Comparison of ENCODE assay signal across 21 cellular contexts in genomic region chr1:232538943-232539302, GRCh38.
DNase-seq lines count a peak whose midpoint lies in the region; ATAC-seq and TF ChIP-seq lines count a peak whose summit lies in the region.
"Had no signal": no experiment of that assay in that cellular context is flagged by ENCODE, and none has a peak within 500 bp of the region (broad histone marks: within the 10 kb centered on the region; RNA-seq: fewer than 3 reads in every experiment).

No MANE protein-coding gene starts in this region.

- no peaks in the 10 kb centered on the region for H3K36me3 Mint-ChIP-seq in WTC11
- H3K36me3 Mint-ChIP-seq in activated CD8-positive, alpha-beta T cell treated with anti-CD3 and anti-CD28 coated beads, Interleukin-2, amount 10 ng/mL, durations not matched to agents 7 days and 5 days (ENCODE audit: low read depth), result no peaks in the 10 kb centered on the region
- H3K36me3 Mint-ChIP-seq: activated CD4-positive, alpha-beta memory T cell treated with anti-CD3 and anti-CD28 coated beads for 36 hours; CD4-positive, alpha-beta memory T cell had no signal

- no peak overlapping the region for H3K9ac ChIP-seq in mesenchymal stem cell (ENCODE audit: low read length)
- H3K9ac ChIP-seq in smooth muscle cell (ENCODE audit: low read depth), result peak overlapping the region; percentile 19
- H3K9ac ChIP-seq: SK-N-SH had no signal

- no peaks in the 10 kb centered on the region for H3K27me3 ChIP-seq in mesenchymal stem cell (ENCODE audit: control insufficient read depth in 1 of 2, insufficient read depth in 1 of 2, low read length in 2 of 2)
- H3K27me3 ChIP-seq in smooth muscle cell (ENCODE audit: low read depth), result no peaks in the 10 kb centered on the region
- H3K27me3 ChIP-seq: sigmoid colon had no signal

- peaks cover 18% of the 10 kb centered on the region for H3K79me1 ChIP-seq in mesenchymal stem cell (replicated peaks; ENCODE audit: low read length, poor library complexity, severe bottlenecking)

- DNase-seq in NCI-H510A treated with DMSO at 0.1 percent for 48 hours (lab: John Stamatoyannopoulos, UW) (peak; percentile 24), NCI-H510A (lab: John Stamatoyannopoulos, UW) (no peak), WTC11 (ENCODE audit: low spot score) (no peak), mesenchymal stem cell (no peak), smooth muscle cell (lab: John Stamatoyannopoulos, UW; ENCODE audit: unreplicated experiment) (no peak), GM13977 (ENCODE audit: low spot score) (no peak), mucosa of gallbladder (ENCODE audit: low spot score) (no peak)
- no peak for DNase-seq in activated CD8-positive, alpha-beta T cell treated with anti-CD3 and anti-CD28 coated beads, Interleukin-2, amount 10 ng/mL, durations not matched to agents 7 days and 5 days
- DNase-seq: activated CD4-positive, CD25-positive, alpha-beta regulatory T cell treated with anti-CD3 and anti-CD28 coated beads, Interleukin-2, amount 50 U/mL, for 72 hours; activated naive CD8-positive, alpha-beta T cell treated with anti-CD3 and anti-CD28 coated beads for 36 hours; aorta; CD4-positive, alpha-beta memory T cell; NCI-H774; sigmoid colon; SK-N-SH had no signal

- peaks cover 23% of the 10 kb centered on the region for H4K20me1 ChIP-seq in smooth muscle cell (ENCODE audit: low read depth)

- no peak overlapping the region for H2BK120ac ChIP-seq in mesenchymal stem cell (ENCODE audit: low read depth, low read length)

- H3K4me1 ChIP-seq in mesenchymal stem cell (ENCODE audit: control insufficient read depth, insufficient read depth, low read depth, low read length) (peaks cover 24% of the 10 kb centered on the region), smooth muscle cell (ENCODE audit: low read depth) (no peaks in the 10 kb centered on the region)

- H3K4me3 ChIP-seq in mesenchymal stem cell (ENCODE audit: insufficient read depth in 1 of 2, low read depth in 1 of 2, low read length in 2 of 2) (no peak overlapping the region), smooth muscle cell (no peak overlapping the region)
- H3K4me3 ChIP-seq: sigmoid colon, thoracic aorta had no signal

- peaks cover 97% of the 10 kb centered on the region for H3K79me2 ChIP-seq in smooth muscle cell (ENCODE audit: low read depth)

- H3K36me3 ChIP-seq in mesenchymal stem cell (ENCODE audit: control insufficient read depth in 1 of 2, insufficient read depth in 2 of 2, low read depth in 1 of 2, low read length in 2 of 2) (peaks cover 0 to 4% of the 10 kb centered on the region in 2 experiments), smooth muscle cell (ENCODE audit: low read depth) (no peaks in the 10 kb centered on the region)
- H3K36me3 ChIP-seq: sigmoid colon, thoracic aorta had no signal

- no peak overlapping the region for H3K23ac ChIP-seq in mesenchymal stem cell (ENCODE audit: low read length in 2 of 2)

- no peak overlapping the region for H2AFZ ChIP-seq in mesenchymal stem cell (ENCODE audit: low read depth, low read length)
- no peak overlapping the region for H2AFZ ChIP-seq in smooth muscle cell (ENCODE audit: low read depth)

- H3K14ac ChIP-seq in mesenchymal stem cell (ENCODE audit: low read length in 2 of 2), result no peak overlapping the region

- no peak overlapping the region for H2BK5ac ChIP-seq in mesenchymal stem cell (ENCODE audit: low read depth, low read length, poor library complexity, severe bottlenecking)

- no peak for TF ChIP-seq CTCF in WTC11 (IDR thresholded peaks at IDR 0.05)
- TF ChIP-seq CTCF in smooth muscle cell (IDR thresholded peaks at IDR 0.05; ENCODE audit: borderline replicate concordance, insufficient read depth, poor library complexity, severe bottlenecking), result no peak
- TF ChIP-seq CTCF in GM13977 (IDR thresholded peaks at IDR 0.05; ENCODE audit: extremely low read depth, insufficient read depth, missing control alignments), result no peak

- H3K4me3 Mint-ChIP-seq in WTC11, result no peak overlapping the region
- no peak overlapping the region for H3K4me3 Mint-ChIP-seq in activated CD8-positive, alpha-beta T cell treated with anti-CD3 and anti-CD28 coated beads, Interleukin-2, amount 10 ng/mL, durations not matched to agents 7 days and 5 days
- H3K4me3 Mint-ChIP-seq: activated CD4-positive, alpha-beta memory T cell treated with anti-CD3 and anti-CD28 coated beads for 36 hours; activated naive CD8-positive, alpha-beta T cell treated with anti-CD3 and anti-CD28 coated beads for 36 hours; CD4-positive, alpha-beta memory T cell; central memory CD8-positive, alpha-beta T cell; T-helper 1 cell treated with Interleukin-12 subunit alpha and Interleukin-12 subunit beta and Interleukin-4 antibody, amounts not matched to agents 30 μg/mL and 1 μg/mL, for 36 hours had no signal

- H2BK15ac ChIP-seq in mesenchymal stem cell (ENCODE audit: low read depth, poor library complexity, severe bottlenecking), result no peak overlapping the region

- no peaks in the 10 kb centered on the region; the same call in 1 of the 2 replicates for H3K27me3 Mint-ChIP-seq in WTC11 (ENCODE audit: low read depth)
- H3K27me3 Mint-ChIP-seq in activated CD8-positive, alpha-beta T cell treated with anti-CD3 and anti-CD28 coated beads, Interleukin-2, amount 10 ng/mL, durations not matched to agents 7 days and 5 days (ENCODE audit: low read depth), result peaks cover 3% of the 10 kb centered on the region
- H3K27me3 Mint-ChIP-seq: activated CD4-positive, alpha-beta memory T cell treated with anti-CD3 and anti-CD28 coated beads for 36 hours; activated naive CD8-positive, alpha-beta T cell treated with anti-CD3 and anti-CD28 coated beads for 36 hours; CD4-positive, alpha-beta memory T cell; central memory CD8-positive, alpha-beta T cell; progenitor cell of endocrine pancreas had no signal

- WGBS in mesenchymal stem cell, result 80% methylated on average over 5 of the region's 5 CpGs
- 62% methylated on average over 5 of the region's 5 CpGs for WGBS in smooth muscle cell (ENCODE audit: low lambda C conversion rate)

- H3K18ac ChIP-seq in mesenchymal stem cell (ENCODE audit: low read depth in 1 of 2, low read length in 2 of 2), result peak overlapping the region; percentile 3 to 38

- no peak overlapping the region for H2BK12ac ChIP-seq in mesenchymal stem cell (ENCODE audit: low read length in 2 of 2)

- H4K91ac ChIP-seq in mesenchymal stem cell (ENCODE audit: low read length), result no peak overlapping the region

- POLR2A ChIA-PET in WTC11 (lab: Charles Lee), result interaction anchor here (0.9 kb wide), 1 partner anchor 17 kb away, joined by 4 read pairs; no protein-coding TSS in a partner anchor
- POLR2A ChIA-PET in activated CD8-positive, alpha-beta T cell treated with anti-CD3 and anti-CD28 coated beads, Interleukin-2, amount 10 ng/mL, durations not matched to agents 7 days and 5 days (lab: Charles Lee), result no interaction called here

- peaks cover 6% of the 10 kb centered on the region for H3F3A ChIP-seq in smooth muscle cell (ENCODE audit: low read depth)

- peak overlapping the region; percentile 35 for H3K4me2 ChIP-seq in mesenchymal stem cell (ENCODE audit: low read length, poor library complexity, severe bottlenecking)
- peak overlapping the region; percentile 58 for H3K4me2 ChIP-seq in smooth muscle cell
- H3K4me2 ChIP-seq: SK-N-SH had no signal

- in situ Hi-C loops in GM13977 (cut with MboI; ENCODE audit: low pct_unique_long_range_greater_than_20kb, low sequenced_read_pairs, unreplicated experiment), result no loop called here

- H4K8ac ChIP-seq in mesenchymal stem cell (ENCODE audit: low read length), result no peak overlapping the region

- H3K9me3 ChIP-seq in mesenchymal stem cell (ENCODE audit: control insufficient read depth, low read length) (no peaks in the 10 kb centered on the region), smooth muscle cell (replicated peaks; ENCODE audit: low read depth) (no peaks in the 10 kb centered on the region)
- H3K9me3 ChIP-seq: sigmoid colon, SK-N-SH, thoracic aorta had no signal

- no peaks in the 10 kb centered on the region for H3K9me3 Mint-ChIP-seq in WTC11
- H3K9me3 Mint-ChIP-seq in activated CD8-positive, alpha-beta T cell treated with anti-CD3 and anti-CD28 coated beads, Interleukin-2, amount 10 ng/mL, durations not matched to agents 7 days and 5 days (ENCODE audit: insufficient read depth), result no peaks in the 10 kb centered on the region
- H3K9me3 Mint-ChIP-seq: activated CD4-positive, alpha-beta memory T cell treated with anti-CD3 and anti-CD28 coated beads for 36 hours; activated naive CD8-positive, alpha-beta T cell treated with anti-CD3 and anti-CD28 coated beads for 36 hours; CD4-positive, alpha-beta memory T cell; central memory CD8-positive, alpha-beta T cell; T-helper 1 cell treated with Interleukin-12 subunit alpha and Interleukin-12 subunit beta and Interleukin-4 antibody, amounts not matched to agents 30 μg/mL and 1 μg/mL, for 36 hours had no signal

- CTCF ChIA-PET in WTC11 (lab: Charles Lee), result interaction anchor here (1.7 kb wide), 1 partner anchor 73 kb away, joined by 5 read pairs; no protein-coding TSS in a partner anchor
- CTCF ChIA-PET in activated CD8-positive, alpha-beta T cell treated with anti-CD3 and anti-CD28 coated beads, Interleukin-2, amount 10 ng/mL, durations not matched to agents 7 days and 5 days (lab: Charles Lee), result no interaction called here

- H3K27ac ChIP-seq in mesenchymal stem cell (ENCODE audit: low read length, poor library complexity, severe bottlenecking) (peak overlapping the region; percentile 85), smooth muscle cell (ENCODE audit: low read depth) (peak overlapping the region; percentile 88)
- H3K27ac ChIP-seq: epithelial cell of prostate, sigmoid colon, thoracic aorta had no signal

- peak overlapping the region; percentile 43; the same call in 1 of the 2 replicates for H3K27ac Mint-ChIP-seq in WTC11
- no peak overlapping the region for H3K27ac Mint-ChIP-seq in activated CD8-positive, alpha-beta T cell treated with anti-CD3 and anti-CD28 coated beads, Interleukin-2, amount 10 ng/mL, durations not matched to agents 7 days and 5 days
- H3K27ac Mint-ChIP-seq: activated CD4-positive, alpha-beta memory T cell treated with anti-CD3 and anti-CD28 coated beads for 36 hours; activated naive CD8-positive, alpha-beta T cell treated with anti-CD3 and anti-CD28 coated beads for 36 hours; progenitor cell of endocrine pancreas; T-helper 1 cell treated with Interleukin-12 subunit alpha and Interleukin-12 subunit beta and Interleukin-4 antibody, amounts not matched to agents 30 μg/mL and 1 μg/mL, for 36 hours had no signal

- H2AK5ac ChIP-seq in mesenchymal stem cell (ENCODE audit: low read length, severe bottlenecking), result peak overlapping the region; percentile 53

- no peak overlapping the region for H3K4ac ChIP-seq in mesenchymal stem cell (ENCODE audit: low read depth in 1 of 2, low read length in 2 of 2)

- ATAC-seq in WTC11, result no peak
- no peak for ATAC-seq in activated CD8-positive, alpha-beta T cell treated with anti-CD3 and anti-CD28 coated beads, Interleukin-2, amount 10 ng/mL, durations not matched to agents 7 days and 5 days

- H3K4me1 Mint-ChIP-seq in WTC11, result peaks cover 29% of the 10 kb centered on the region
- H3K4me1 Mint-ChIP-seq in activated CD8-positive, alpha-beta T cell treated with anti-CD3 and anti-CD28 coated beads, Interleukin-2, amount 10 ng/mL, durations not matched to agents 7 days and 5 days (ENCODE audit: low read depth), result no peaks in the 10 kb centered on the region
- H3K4me1 Mint-ChIP-seq: activated naive CD8-positive, alpha-beta T cell treated with anti-CD3 and anti-CD28 coated beads for 36 hours; CD4-positive, alpha-beta memory T cell had no signal

TF ChIP-seq in WTC11, 78 proteins besides CTCF, POLR2A, EP300 and RAD21 (continues in another document):
- no peak for TF ChIP-seq KAT7 (CRISPR knock-in tag; IDR thresholded peaks at IDR 0.05; ENCODE audit: borderline replicate concordance)
